Comparison of ENCODE assay signal across 18 cellular contexts in the genomic region with DNA sequence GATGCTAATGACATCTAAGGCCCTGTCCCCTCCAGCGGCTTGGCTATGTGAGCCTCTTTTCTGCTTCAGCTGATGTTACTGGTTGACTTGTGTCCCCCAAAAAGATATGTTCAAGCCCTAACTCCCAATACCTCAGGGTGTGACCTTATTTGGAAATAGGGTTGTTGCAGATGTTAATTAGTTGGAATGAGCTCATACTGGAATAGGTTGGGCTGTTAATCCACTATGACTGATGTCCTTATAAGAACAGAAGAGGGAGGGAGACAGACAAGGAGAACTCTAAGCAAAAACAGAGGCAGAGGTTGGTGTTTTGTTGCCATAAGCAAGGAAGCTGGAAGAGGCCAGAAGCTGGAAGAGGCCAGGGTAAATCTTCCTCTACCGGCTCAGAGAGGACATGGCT.
DNase-seq lines count a peak whose midpoint lies in the region; ATAC-seq, FAIRE-seq and TF ChIP-seq lines count a peak whose summit lies in the region.
"Had no signal": no experiment of that assay in that cellular context is flagged by ENCODE, and none has a peak within 500 bp of the region (broad histone marks: within the 10 kb centered on the region; RNA-seq: fewer than 3 reads in every experiment).

No MANE protein-coding gene starts in this region.

- H3K36me3 ChIP-seq in gastroesophageal sphincter = no peaks in the 10 kb centered on the region

- H3K27ac ChIP-seq in gastroesophageal sphincter = peak overlapping the region in 3 of 4 donors; percentile 18 to 41 (median 35)
- H3K27ac ChIP-seq: SK-N-MC had no signal

- DNase-seq in activated naive CD4-positive, alpha-beta T cell treated with anti-CD3 and anti-CD28 coated beads for 36 hours = peak; percentile 42
- no peak for DNase-seq in activated naive CD4-positive, alpha-beta T cell (lab: John Stamatoyannopoulos, UW)
- no peak for DNase-seq in T-cell
- DNase-seq in NCI-H2029 (lab: John Stamatoyannopoulos, UW) = no peak
- no peak for DNase-seq in GM12891 (ENCODE audit: insufficient read length, low spot score)
- DNase-seq: amygdala, naive B cell, NCI-H1694, NCI-H446, retina, trophoblast cell had no signal

- H3K27me3 ChIP-seq in gastroesophageal sphincter = no peaks in the 10 kb centered on the region

- 71 to 75% methylated on average over 1 of the region's 2 CpGs for WGBS in gastroesophageal sphincter (ENCODE audit: low coverage in 1 of 2), 2 donors

- peaks cover 7% of the 10 kb centered on the region for H3K36me3 Mint-ChIP-seq in activated naive CD4-positive, alpha-beta T cell treated with anti-CD3 and anti-CD28 coated beads for 36 hours (ENCODE audit: low read depth)
- peaks cover 60% of the 10 kb centered on the region for H3K36me3 Mint-ChIP-seq in T-cell
- H3K36me3 Mint-ChIP-seq in stimulated activated memory B cell treated with anti-CD40 and anti-IgM and Interleukin-4, amounts not matched to agents 10 μg/mL and 1 μg/mL and 100 μg/mL, for 72 hours = peaks cover 29% of the 10 kb centered on the region

- no peak for TF ChIP-seq EP300 in gastroesophageal sphincter (IDR thresholded peaks at IDR 0.05)

- CTCF ChIA-PET in activated naive CD4-positive, alpha-beta T cell treated with anti-CD3 and anti-CD28 coated beads for 36 hours (lab: Charles Lee) = interaction anchor here (0.5 to 21.9 kb wide), 11 partner anchors 9 to 212 kb away, joined by 3 to 307 read pairs (median 4); no protein-coding TSS in a partner anchor
- CTCF ChIA-PET in T-cell (lab: Charles Lee) = interaction anchor here (0.7 to 2.3 kb wide), 9 partner anchors 9 to 44 kb away, joined by 3 to 12 read pairs (median 4); no protein-coding TSS in a partner anchor

- ATAC-seq in T-cell (replicated peaks in 1 of 4) (no peak), gastroesophageal sphincter (no peak), HG02970 (IDR thresholded peaks at IDR 0.05; ENCODE audit: low FRiP score, unreplicated experiment) (no peak)
- ATAC-seq in stimulated activated memory B cell treated with anti-CD40 and anti-IgM and Interleukin-4, amounts not matched to agents 10 μg/mL and 1 μg/mL and 100 μg/mL, for 72 hours = no peak
- ATAC-seq: left lobe of liver had no signal

- H3K4me1 Mint-ChIP-seq in activated naive CD4-positive, alpha-beta T cell treated with anti-CD3 and anti-CD28 coated beads for 36 hours (ENCODE audit: low read depth) = peaks cover 91% of the 10 kb centered on the region
- H3K4me1 Mint-ChIP-seq in T-cell = peaks cover 96 to 100% (median 98%) of the 10 kb centered on the region in 3 donors
- H3K4me1 Mint-ChIP-seq in stimulated activated memory B cell treated with anti-CD40 and anti-IgM and Interleukin-4, amounts not matched to agents 10 μg/mL and 1 μg/mL and 100 μg/mL, for 72 hours = peaks cover 80% of the 10 kb centered on the region

- FAIRE-seq in GM12891 (lab: Jason Lieb, UNC) = no peak
- FAIRE-seq: GM19239 had no signal

- H3K27me3 Mint-ChIP-seq in activated naive CD4-positive, alpha-beta T cell treated with anti-CD3 and anti-CD28 coated beads for 36 hours (ENCODE audit: low read depth) = no peaks in the 10 kb centered on the region
- no peaks in the 10 kb centered on the region for H3K27me3 Mint-ChIP-seq in T-cell
- no peaks in the 10 kb centered on the region for H3K27me3 Mint-ChIP-seq in stimulated activated memory B cell treated with anti-CD40 and anti-IgM and Interleukin-4, amounts not matched to agents 10 μg/mL and 1 μg/mL and 100 μg/mL, for 72 hours
- H3K27me3 Mint-ChIP-seq: naive B cell had no signal

- peak overlapping the region; percentile 80 for H3K27ac Mint-ChIP-seq in activated naive CD4-positive, alpha-beta T cell treated with anti-CD3 and anti-CD28 coated beads for 36 hours
- peak overlapping the region; percentile 79 to 95 for H3K27ac Mint-ChIP-seq in T-cell
- H3K27ac Mint-ChIP-seq in stimulated activated memory B cell treated with anti-CD40 and anti-IgM and Interleukin-4, amounts not matched to agents 10 μg/mL and 1 μg/mL and 100 μg/mL, for 72 hours = peak overlapping the region; percentile 10

- POLR2A ChIA-PET in T-cell (lab: Charles Lee) = interaction anchor here (0.5 to 2.3 kb wide), 9 partner anchors 8 to 93 kb away, joined by 3 to 10 read pairs (median 4); no protein-coding TSS in a partner anchor

- no peak overlapping the region for H3K4me3 ChIP-seq in gastroesophageal sphincter
- H3K4me3 ChIP-seq: coronary artery, SK-N-MC had no signal

- peak overlapping the region; percentile 8 for H3K4me3 Mint-ChIP-seq in activated naive CD4-positive, alpha-beta T cell treated with anti-CD3 and anti-CD28 coated beads for 36 hours
- peak overlapping the region in 2 of 3 donors; percentile 13 to 94 for H3K4me3 Mint-ChIP-seq in T-cell
- no peak overlapping the region for H3K4me3 Mint-ChIP-seq in stimulated activated memory B cell treated with anti-CD40 and anti-IgM and Interleukin-4, amounts not matched to agents 10 μg/mL and 1 μg/mL and 100 μg/mL, for 72 hours

- TF ChIP-seq CTCF in gastroesophageal sphincter (IDR thresholded peaks at IDR 0.05) = no peak

- H3K9me3 ChIP-seq in gastroesophageal sphincter = no peaks in the 10 kb centered on the region

- TF ChIP-seq POLR2A in gastroesophageal sphincter (IDR thresholded peaks at IDR 0.05) = no peak
- TF ChIP-seq POLR2A in GM12891 (IDR thresholded peaks at IDR 0.05; ENCODE audit: low read depth, low read length) = no peak

- H3K4me1 ChIP-seq in gastroesophageal sphincter = peaks cover 0 to 69% (median 6%) of the 10 kb centered on the region in 3 donors

- intact Hi-C loops in activated naive CD4-positive, alpha-beta T cell treated with anti-CD3 and anti-CD28 coated beads for 36 hours (cut with micrococcal nuclease) = loop anchor here (1.0 kb wide), 2 partner anchors 11 to 16 kb away; no protein-coding TSS in a partner anchor

- H3K9me3 Mint-ChIP-seq in activated naive CD4-positive, alpha-beta T cell treated with anti-CD3 and anti-CD28 coated beads for 36 hours = no peaks in the 10 kb centered on the region
- no peaks in the 10 kb centered on the region for H3K9me3 Mint-ChIP-seq in T-cell
- no peaks in the 10 kb centered on the region for H3K9me3 Mint-ChIP-seq in stimulated activated memory B cell treated with anti-CD40 and anti-IgM and Interleukin-4, amounts not matched to agents 10 μg/mL and 1 μg/mL and 100 μg/mL, for 72 hours
- H3K9me3 Mint-ChIP-seq: naive B cell had no signal

TF ChIP-seq in GM12891, 5 proteins besides CTCF, POLR2A, EP300 and RAD21:
- TF ChIP-seq TAF1 (IDR thresholded peaks at IDR 0.05; ENCODE audit: low read depth, low read length) (no peak), PAX5 (IDR thresholded peaks at IDR 0.05; ENCODE audit: insufficient read depth, low read length, severe bottlenecking) (no peak), POLR2AphosphoS5 (IDR thresholded peaks at IDR 0.05; ENCODE audit: low read depth, low read length) (no peak), SPI1 (IDR thresholded peaks at IDR 0.05; ENCODE audit: low read depth, low read length) (no peak), POU2F2 (IDR thresholded peaks at IDR 0.05; ENCODE audit: low read depth, low read length) (no peak)

Comparison
In these comparisons a context has a peak if more than half of its experiments do, and no peak if none do; other contexts are left out.
1. H3K27ac Mint-ChIP-seq: peak in every context shown above with its lines; median percentile 87 in T-cell; 80 in activated naive CD4-positive, alpha-beta T cell treated with anti-CD3 and anti-CD28 coated beads for 36 hours; 10 in stimulated activated memory B cell treated with anti-CD40 and anti-IgM and Interleukin-4, amounts not matched to agents 10 μg/mL and 1 μg/mL and 100 μg/mL, for 72 hours.